8 cellular contexts compared by ENCODE assay signal in genomic region chr12:14239350-14239934, GRCh38.
DNase-seq lines count a peak whose midpoint lies in the region; ATAC-seq, FAIRE-seq and TF ChIP-seq lines count a peak whose summit lies in the region.

No MANE protein-coding gene starts in this region.

- H3K27me3 ChIP-seq in adipocyte (replicated peaks; ENCODE audit: control insufficient read depth, insufficient read depth, low read length), result no peaks in the 10 kb centered on the region
- H3K27me3 ChIP-seq in keratinocyte (ENCODE audit: control insufficient read depth, extremely low read depth, insufficient read depth, low read length), result no peaks in the 10 kb centered on the region

- no peaks in the 10 kb centered on the region for H3K79me2 ChIP-seq in keratinocyte (ENCODE audit: control insufficient read depth, insufficient read depth, low read length)

- peak overlapping the region; percentile 95 for H2AFZ ChIP-seq in keratinocyte (ENCODE audit: control insufficient read depth, low read length)

- ATAC-seq in HG02884 (IDR thresholded peaks at IDR 0.05; ENCODE audit: unreplicated experiment), result peak; percentile 74

- no peaks in the 10 kb centered on the region for H3K9me1 ChIP-seq in keratinocyte (ENCODE audit: control insufficient read depth, extremely low read depth, insufficient read depth, low read length)

- H3K4me1 ChIP-seq in adipocyte (ENCODE audit: control insufficient read depth, insufficient read depth, low read length) (peaks cover 13% of the 10 kb centered on the region), keratinocyte (ENCODE audit: control insufficient read depth, extremely low read depth, insufficient read depth, low read length) (peaks cover 16% of the 10 kb centered on the region)

- H3K27ac ChIP-seq in keratinocyte (ENCODE audit: control insufficient read depth, insufficient read depth, low read length) (peak overlapping the region; percentile 66), substantia nigra (ENCODE audit: low read depth, low read length, poor library complexity, severe bottlenecking) (peak overlapping the region; percentile 44)

- H3K9me3 ChIP-seq in adipocyte (ENCODE audit: control insufficient read depth, low read length), result peaks cover 43% of the 10 kb centered on the region
- H3K9me3 ChIP-seq in keratinocyte (ENCODE audit: control insufficient read depth, low read depth, low read length), result peaks cover 3% of the 10 kb centered on the region

- H3K9ac ChIP-seq in adipocyte (ENCODE audit: low read length), result peak overlapping the region; percentile 55
- peak overlapping the region; percentile 36 for H3K9ac ChIP-seq in keratinocyte (ENCODE audit: control insufficient read depth, extremely low read depth, insufficient read depth, low read length)

- peak overlapping the region; percentile 85 for H3K4me2 ChIP-seq in keratinocyte (ENCODE audit: control insufficient read depth, extremely low read depth, insufficient read depth, low read depth, low read length)

- H4K20me1 ChIP-seq in keratinocyte (ENCODE audit: control insufficient read depth, extremely low read depth, insufficient read depth, low read length), result no peaks in the 10 kb centered on the region

- peak in 2 of 3 experiments; percentile 20 to 24 for TF ChIP-seq CTCF in keratinocyte (optimal IDR thresholded peaks at IDR 0.05 in 1 of 3, IDR thresholded peaks at IDR 0.05 in 1 of 3, conservative IDR thresholded peaks at IDR 0.05 in 1 of 3; ENCODE audit: extremely low read depth in 1 of 3, insufficient read depth in 2 of 3, low read length in 3 of 3)

- peak; percentile 43 for DNase-seq in stimulated activated CD4-positive, alpha-beta T cell treated with anti-CD3 and anti-CD28 coated beads, Interleukin-1b, Interleukin-23, amount 100 ng/mL, for 48 hours
- DNase-seq in stimulated activated CD4-positive, alpha-beta T cell treated with anti-CD3 and anti-CD28 coated beads, Interleukin-12 subunit alpha, Interleukin-12 subunit beta, amount 100 ng/mL, for 4 hours, result no peak
- DNase-seq in NCI-H526 treated with DMSO at 0.1 percent for 48 hours (lab: John Stamatoyannopoulos, UW), result peak; percentile 64
- peak; percentile 52 for DNase-seq in adipocyte (ENCODE audit: low read depth)
- DNase-seq in keratinocyte (ENCODE audit: low read depth, low spot score), result no peak
- peak in 12 of 49 donors; percentile 6 to 41 (median 11) for DNase-seq in substantia nigra (lab: John Stamatoyannopoulos, UW)
- DNase-seq in NCI-H446 treated with DMSO at 0.1 percent for 48 hours (lab: John Stamatoyannopoulos, UW), result no peak

- H3K4me3 ChIP-seq in adipocyte (ENCODE audit: low read length) (peak overlapping the region; percentile 53), keratinocyte (ENCODE audit: control insufficient read depth in 2 of 3, extremely low read depth in 1 of 3, insufficient read depth in 2 of 3, low read depth in 1 of 3, low read length in 3 of 3) (peak overlapping the region in 2 of 3 experiments; percentile 26 to 48)

- no peak for FAIRE-seq in keratinocyte (lab: Jason Lieb, UNC)

- dilution Hi-C loops in keratinocyte (cut with MboI; ENCODE audit: extremely low pct_ligation_motif_present, low sequenced_read_pairs), result loop anchor here (10.0 kb wide), 1 partner anchor 215 kb away; no protein-coding TSS in a partner anchor

- no peaks in the 10 kb centered on the region for H3K36me3 ChIP-seq in adipocyte (ENCODE audit: control insufficient read depth, insufficient read depth, low read length, severe bottlenecking)
- H3K36me3 ChIP-seq in keratinocyte (ENCODE audit: control insufficient read depth in 2 of 2, extremely low read depth in 1 of 2, insufficient read depth in 2 of 2, low read length in 2 of 2), result no peaks in the 10 kb centered on the region

Comparison
In these comparisons a context has a peak if more than half of its experiments do, and no peak if none do; other contexts are left out.
1. DNase-seq: peak in stimulated activated CD4-positive, alpha-beta T cell treated with anti-CD3 and anti-CD28 coated beads, Interleukin-1b, Interleukin-23, amount 100 ng/mL, for 48 hours (single experiment), NCI-H526 treated with DMSO at 0.1 percent for 48 hours (single experiment) and adipocyte (single experiment); none in stimulated activated CD4-positive, alpha-beta T cell treated with anti-CD3 and anti-CD28 coated beads, Interleukin-12 subunit alpha, Interleukin-12 subunit beta, amount 100 ng/mL, for 4 hours (single experiment), keratinocyte (single experiment) and NCI-H446 treated with DMSO at 0.1 percent for 48 hours (single experiment).